8 cellular contexts compared by ENCODE assay signal in the genomic region with DNA sequence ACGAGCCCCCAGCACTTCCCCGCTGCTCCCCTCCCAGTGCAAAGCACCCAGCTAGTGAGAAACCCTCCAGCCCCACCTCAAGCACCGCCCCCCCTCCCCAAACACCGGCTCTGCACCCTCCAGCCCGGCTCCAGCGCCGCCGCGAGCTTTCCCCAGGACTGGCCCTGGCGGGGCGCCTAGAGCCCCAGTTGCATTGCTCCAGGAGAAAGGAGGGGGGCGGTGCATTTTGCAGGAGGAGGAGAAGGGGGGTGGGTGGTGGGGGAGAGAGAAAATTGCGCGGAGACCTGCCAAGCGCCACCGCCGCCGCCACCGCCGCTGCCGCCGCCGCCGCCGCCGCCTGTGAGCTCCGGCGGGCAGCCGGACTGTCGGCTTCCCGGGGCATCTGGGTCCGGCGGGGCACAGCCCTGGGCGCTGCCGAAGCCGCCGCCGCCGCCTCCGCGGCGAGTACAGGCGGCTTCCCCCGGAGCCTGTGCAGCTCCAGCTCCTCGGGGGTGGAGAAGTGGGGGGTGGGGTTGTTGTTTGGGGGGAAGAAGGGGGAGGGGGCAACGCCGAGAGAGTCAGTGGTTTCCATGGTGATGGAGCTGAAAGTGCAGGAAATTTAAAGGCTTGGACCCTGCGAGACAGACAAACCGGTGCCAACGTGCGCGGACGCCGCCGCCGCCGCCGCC. TPM values are rescaled to one million over a fixed set of nuclear protein-coding genes. Genes with fewer than 3 reads are reported as not detected.
DNase-seq lines count a peak whose midpoint lies in the region; ATAC-seq, FAIRE-seq and TF ChIP-seq lines count a peak whose summit lies in the region.

A gene (plus strand): TSS at position 627 of the 668 bp plus-strand sequence. CDS start 525 bp downstream, outside the sequence.

- peak within 1 kb of the TSS; percentile 47 for H3K4me3 ChIP-seq in lung

- peaks cover 8 to 22% of the 10 kb centered on the region in 2 donors for H3K4me1 ChIP-seq in lung (ENCODE audit: control insufficient read depth in 2 of 2, insufficient read depth in 2 of 2, low read length in 2 of 2)

- H3K9me3 Mint-ChIP-seq in stimulated activated naive CD8-positive, alpha-beta T cell treated with anti-CD3 and anti-CD28 coated beads, Interleukin-15, Interleukin-2, amounts not matched to agents 100 ng/mL and 50 ng/mL, for 24 hours = no peaks in the 10 kb centered on the region

- peak; percentile 29 for DNase-seq in GM12892 (ENCODE audit: insufficient read length)
- peak; percentile 69 for DNase-seq in NCI-H1694 treated with DMSO at 0.1 percent for 48 hours (lab: John Stamatoyannopoulos, UW)
- peak; percentile 42 to 47 for DNase-seq in activated CD4-positive, alpha-beta T cell treated with anti-CD3 and anti-CD28 coated beads for 4 hours
- peak; percentile 49 for DNase-seq in effector CD8-positive, alpha-beta T cell (lab: John Stamatoyannopoulos, UW)
- DNase-seq in lung (ENCODE audit: low spot score) = peak; percentile 44

- WGBS in lung, 2 donors = 0 to 1% methylated on average over 14 to 58 of the region's 58 CpGs

- no peak for TF ChIP-seq CTCF in lung (IDR thresholded peaks at IDR 0.05; ENCODE audit: control extremely low read depth, extremely low read depth)

- H3K36me3 ChIP-seq in lung (ENCODE audit: control insufficient read depth in 2 of 2, insufficient read depth in 2 of 2, low read length in 2 of 2) = no peaks in the 10 kb centered on the region

- H3K27me3 Mint-ChIP-seq in stimulated activated naive CD8-positive, alpha-beta T cell treated with anti-CD3 and anti-CD28 coated beads, Interleukin-15, Interleukin-2, amounts not matched to agents 100 ng/mL and 50 ng/mL, for 24 hours = peaks cover 43% of the 10 kb centered on the region

- peak within 1 kb of the TSS; percentile 71 for H3K4me3 Mint-ChIP-seq in stimulated activated naive CD8-positive, alpha-beta T cell treated with anti-CD3 and anti-CD28 coated beads, Interleukin-15, Interleukin-2, amounts not matched to agents 100 ng/mL and 50 ng/mL, for 24 hours

- TF ChIP-seq POLR2A in GM12892 (IDR thresholded peaks at IDR 0.05; ENCODE audit: low read depth, low read length) = no peak

- no peak within 1 kb of the TSS for H3K27ac Mint-ChIP-seq in stimulated activated naive CD8-positive, alpha-beta T cell treated with anti-CD3 and anti-CD28 coated beads, Interleukin-15, Interleukin-2, amounts not matched to agents 100 ng/mL and 50 ng/mL, for 24 hours

- H3K27me3 ChIP-seq in lung (ENCODE audit: control insufficient read depth, insufficient read depth) = no peaks in the 10 kb centered on the region

- no peaks in the 10 kb centered on the region for H3K36me3 Mint-ChIP-seq in stimulated activated naive CD8-positive, alpha-beta T cell treated with anti-CD3 and anti-CD28 coated beads, Interleukin-15, Interleukin-2, amounts not matched to agents 100 ng/mL and 50 ng/mL, for 24 hours (ENCODE audit: low read depth)

- no peak for FAIRE-seq in GM12892 (lab: Jason Lieb, UNC)

- H3K4me1 Mint-ChIP-seq in stimulated activated naive CD8-positive, alpha-beta T cell treated with anti-CD3 and anti-CD28 coated beads, Interleukin-15, Interleukin-2, amounts not matched to agents 100 ng/mL and 50 ng/mL, for 24 hours (ENCODE audit: low read depth) = peaks cover 25% of the 10 kb centered on the region

- peak within 1 kb of the TSS in 1 of 2 donors; percentile 52 for H3K27ac ChIP-seq in lung (ENCODE audit: low read depth in 1 of 2, low read length in 1 of 2)

- H3K9me3 ChIP-seq in lung (ENCODE audit: control insufficient read depth in 2 of 2, insufficient read depth in 1 of 2, low read length in 1 of 2) = peaks cover 0 to 2% of the 10 kb centered on the region in 2 donors

- ATAC-seq in lung (ENCODE audit: insufficient read depth, low FRiP score) = peak; percentile 44
- no peak for ATAC-seq in HG03196 (IDR thresholded peaks at IDR 0.05; ENCODE audit: unreplicated experiment)
- no peak for ATAC-seq in GM19023 (IDR thresholded peaks at IDR 0.05; ENCODE audit: unreplicated experiment)

RNA-seq across cellular contexts. Expression of the gene that starts here (rescaled TPM):
- not detected for polyA plus RNA-seq in GM12892 (2012; ENCODE audit: missing spikeins)
- 1 to 10 TPM; 2.2 to 2.7 TPM for total RNA-seq in lung
- polyA plus RNA-seq in lung = under 1 TPM; 0.56 to 0.85 TPM
